ENCODE assay signal across 31 cellular contexts in the genomic region with DNA sequence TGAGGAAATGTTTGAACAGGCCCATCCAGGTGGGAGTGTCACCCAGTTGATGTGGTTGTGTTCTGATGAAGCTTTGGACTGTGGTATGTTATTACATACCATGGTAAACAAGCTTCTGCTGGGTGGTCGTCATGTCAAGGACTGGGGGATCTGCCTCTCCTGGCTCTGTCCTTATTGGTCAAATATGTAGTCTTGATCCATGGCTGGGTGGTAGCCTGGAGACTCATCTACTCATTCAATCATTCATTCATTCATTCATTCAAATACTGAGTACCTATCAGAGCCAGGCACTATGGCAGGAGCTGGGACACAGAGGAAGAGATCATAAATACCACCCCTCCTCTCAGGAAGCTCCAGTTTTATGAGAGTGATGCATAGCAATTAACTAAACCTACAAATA.
A peak's percentile ranks its signal among the peaks of the same experiment; 100 is the strongest.
DNase-seq lines count a peak whose midpoint lies in the region; ATAC-seq, FAIRE-seq and TF ChIP-seq lines count a peak whose summit lies in the region.
"Had no signal": no experiment of that assay in that cellular context is flagged by ENCODE, and none has a peak within 500 bp of the region (broad histone marks: within the 10 kb centered on the region; RNA-seq: fewer than 3 reads in every experiment).

No MANE protein-coding gene starts in this region.

- TF ChIP-seq RAD21 in GM12878 (IDR thresholded peaks at IDR 0.05; ENCODE audit: insufficient read depth, low read depth, low read length) (no peak), K562 (CRISPR knock-in tag; conservative IDR thresholded peaks at IDR 0.05 in 1 of 2, IDR thresholded peaks at IDR 0.05 in 1 of 2) (no peak)

- TF ChIP-seq CTCF in GM12878 (IDR thresholded peaks at IDR 0.05 in 2 of 3, conservative IDR thresholded peaks at IDR 0.05 in 1 of 3; ENCODE audit: control insufficient read depth in 2 of 3, extremely low read depth in 1 of 3, insufficient read depth in 1 of 3, low read depth in 3 of 3, low read length in 3 of 3) (no peak), K562 (IDR thresholded peaks at IDR 0.05 in 2 of 3, conservative IDR thresholded peaks at IDR 0.05 in 1 of 3; ENCODE audit: insufficient read depth in 2 of 3, low read depth in 1 of 3, low read length in 3 of 3) (no peak)

- H3K27ac ChIP-seq in GM12878 (ENCODE audit: control insufficient read depth, insufficient read depth) (no peak overlapping the region), K562 (ENCODE audit: extremely low read depth, low read depth, low read length) (no peak overlapping the region)
- H3K27ac ChIP-seq: 22Rv1; A549; BLaER1; BLaER1 treated with 17β-estradiol and CSF1 and Interleukin-3, amounts not matched to agents 10 nM and 100 nM; C4-2B had no signal

- CTCF ChIA-PET in GM12878 (lab: Yijun Ruan, JAX) (interaction anchor here (1.4 kb wide), 1 partner anchor 219 kb away, joined by 3 read pairs; no protein-coding TSS in a partner anchor), K562 (lab: Yijun Ruan, JAX; ENCODE audit: low intra/inter-chr PET ratio) (no interaction called here)

- H4K20me1 ChIP-seq in GM12878 (ENCODE audit: control insufficient read depth, insufficient read depth) (no peaks in the 10 kb centered on the region), K562 (replicated peaks; ENCODE audit: control insufficient read depth, insufficient read depth, low read length) (no peaks in the 10 kb centered on the region)
- H4K20me1 ChIP-seq: BLaER1; BLaER1 treated with 17β-estradiol and CSF1 and Interleukin-3, amounts not matched to agents 10 nM and 100 nM had no signal

- POLR2A ChIA-PET in GM12878 (lab: Charles Lee): no interaction called here
- POLR2A ChIA-PET in K562 (lab: Yijun Ruan, JAX): no interaction called here

- H3K79me2 ChIP-seq in GM12878 (ENCODE audit: control insufficient read depth, insufficient read depth, low read length) (no peaks in the 10 kb centered on the region), K562 (ENCODE audit: control insufficient read depth, insufficient read depth, low read length) (no peaks in the 10 kb centered on the region)

- 86% methylated on average over 1 of the region's 1 CpG for WGBS in GM12878 (ENCODE audit: insufficient coverage, insufficient replicate concordance, low lambda C conversion rate, missing lambda C conversion rate)
- 0% methylated on average over 1 of the region's 1 CpG for WGBS in K562 (ENCODE audit: insufficient coverage, low coverage, missing lambda C conversion rate)

- H3K9me1 ChIP-seq in K562 (ENCODE audit: control insufficient read depth, insufficient read depth, low read length): no peaks in the 10 kb centered on the region

- TF ChIP-seq POLR2A in GM12878 (IDR thresholded peaks at IDR 0.05; ENCODE audit: low read depth, low read length) (no peak), K562 (conservative IDR thresholded peaks at IDR 0.05) (no peak)

- no peak overlapping the region for H3K4me3 ChIP-seq in GM12878
- H3K4me3 ChIP-seq in K562: no peak overlapping the region
- H3K4me3 ChIP-seq: A549; BLaER1; BLaER1 treated with 17β-estradiol and CSF1 and Interleukin-3, amounts not matched to agents 10 nM and 100 nM had no signal

- ATAC-seq in GM12878: no peak
- no peak for ATAC-seq in K562
- no peak for ATAC-seq in HG02970 (IDR thresholded peaks at IDR 0.05; ENCODE audit: low FRiP score, unreplicated experiment)
- ATAC-seq: A549; CD8-positive, alpha-beta T cell had no signal

- no peaks in the 10 kb centered on the region for H3K27me3 ChIP-seq in GM12878 (replicated peaks in 1 of 2; ENCODE audit: control insufficient read depth in 2 of 2, insufficient read depth in 2 of 2, low read length in 1 of 2)
- peaks cover 0 to 11% of the 10 kb centered on the region in 2 experiments; a peak in 2 of 5 replicates for H3K27me3 ChIP-seq in K562 (ENCODE audit: control insufficient read depth in 2 of 2, insufficient read depth in 2 of 2, low read length in 2 of 2)
- H3K27me3 ChIP-seq: BE2C; BLaER1; BLaER1 treated with 17β-estradiol and CSF1 and Interleukin-3, amounts not matched to agents 10 nM and 100 nM had no signal

- RAD21 ChIA-PET in GM12878 (lab: Charles Lee; ENCODE audit: unreplicated experiment): no interaction called here

- no peak overlapping the region for H3K9ac ChIP-seq in GM12878 (ENCODE audit: control insufficient read depth, insufficient read depth, low read length)
- H3K9ac ChIP-seq in K562 (ENCODE audit: insufficient read depth in 1 of 2, low read depth in 2 of 2, low read length in 2 of 2): no peak overlapping the region
- H3K9ac ChIP-seq: BLaER1; BLaER1 treated with 17β-estradiol and CSF1 and Interleukin-3, amounts not matched to agents 10 nM and 100 nM had no signal

- TF ChIP-seq EP300 in GM12878 (IDR thresholded peaks at IDR 0.05; ENCODE audit: borderline replicate concordance in 1 of 2, control insufficient read depth in 1 of 2, low read depth in 2 of 2, low read length in 2 of 2): no peak
- no peak for TF ChIP-seq EP300 in K562 (IDR thresholded peaks at IDR 0.05; ENCODE audit: low read length)

- BruUV-seq in GM12878 (replicated peaks; lab: Mats Ljungman, UMichigan) (no TSS peak), K562 (replicated peaks; lab: Mats Ljungman, UMichigan) (no TSS peak)

- intact Hi-C loops in GM12878 (cut with micrococcal nuclease; ENCODE audit: unreplicated experiment) (no loop called here), K562 (cut with micrococcal nuclease) (no loop called here)

- SMC1A ChIA-PET in GM12878 (lab: Charles Lee; ENCODE audit: uncharacterized antibody, unreplicated experiment): no interaction called here

- in situ Hi-C loops in GM12878 (cut with MboI): no loop called here
- in situ Hi-C loops in K562 (cut with MboI): no loop called here

- no peaks in the 10 kb centered on the region for H3K9me3 ChIP-seq in GM12878 (replicated peaks; ENCODE audit: control insufficient read depth, insufficient read depth, low read length)
- no peaks in the 10 kb centered on the region for H3K9me3 ChIP-seq in K562 (replicated peaks; ENCODE audit: control insufficient read depth, insufficient read depth, low read depth, low read length)
- H3K9me3 ChIP-seq: A549; BE2C; BLaER1; BLaER1 treated with 17β-estradiol and CSF1 and Interleukin-3, amounts not matched to agents 10 nM and 100 nM; Caco-2 had no signal

- no peak for DNase-seq in GM12878 (ENCODE audit: low read depth, low spot score)
- no peak for DNase-seq in K562 (ENCODE audit: extremely low read depth in 1 of 4, low spot score in 3 of 4)
- no peak for DNase-seq in stimulated activated CD4-positive, alpha-beta T cell treated with anti-CD3 and anti-CD28 coated beads, Interleukin-2, amount 100 ng/mL, for 24 hours
- DNase-seq: 8988T; ACHN; AML-193; BE2C; C1 segment of cervical spinal cord; Caco-2; Calu3; CD4-positive, alpha-beta memory T cell; CD4-positive, alpha-beta T cell; CD4-positive, CD25-positive, alpha-beta regulatory T cell; CD8-positive, alpha-beta memory T cell; CD8-positive, alpha-beta T cell; COR-L47; DMS 273 treated with DMSO at 0.1 percent for 48 hours; DMS153; DMS53; DMS79; DMS79 treated with DMSO at 0.1 percent for 48 hours; DND-41; EL had no signal

- no peaks in the 10 kb centered on the region for H3K36me3 ChIP-seq in GM12878 (ENCODE audit: control insufficient read depth in 2 of 2, insufficient read depth in 2 of 2, low read length in 1 of 2)
- H3K36me3 ChIP-seq in K562 (ENCODE audit: control insufficient read depth, insufficient read depth, low read length): no peaks in the 10 kb centered on the region
- H3K36me3 ChIP-seq: BE2C; BLaER1; BLaER1 treated with 17β-estradiol and CSF1 and Interleukin-3, amounts not matched to agents 10 nM and 100 nM had no signal

- FAIRE-seq in GM12878 (lab: Jason Lieb, UNC): no peak
- FAIRE-seq in K562 (lab: Jason Lieb, UNC): no peak
- FAIRE-seq: A204.1, A549, D721Med had no signal

- H3K4me1 ChIP-seq in GM12878 (ENCODE audit: control insufficient read depth, insufficient read depth, low read length) (no peaks in the 10 kb centered on the region), K562 (replicated peaks in 1 of 2; ENCODE audit: control insufficient read depth in 2 of 2, insufficient read depth in 2 of 2, low read length in 2 of 2) (no peaks in the 10 kb centered on the region)
- H3K4me1 ChIP-seq: A549; BE2C; BLaER1; BLaER1 treated with 17β-estradiol and CSF1 and Interleukin-3, amounts not matched to agents 10 nM and 100 nM; Caco-2 had no signal

- no peak overlapping the region for H2AFZ ChIP-seq in GM12878 (ENCODE audit: control insufficient read depth, low read depth, low read length)
- H2AFZ ChIP-seq in K562 (ENCODE audit: low read depth, low read length): no peak overlapping the region

- no peak overlapping the region for H3K4me2 ChIP-seq in GM12878 (ENCODE audit: control insufficient read depth, insufficient read depth)
- no peak overlapping the region for H3K4me2 ChIP-seq in K562 (ENCODE audit: insufficient read depth, low read length)
- H3K4me2 ChIP-seq: A549; BLaER1; BLaER1 treated with 17β-estradiol and CSF1 and Interleukin-3, amounts not matched to agents 10 nM and 100 nM had no signal

TF ChIP-seq in GM12878, 131 proteins besides CTCF, POLR2A, EP300 and RAD21:
- no peak for TF ChIP-seq CHD4 (IDR thresholded peaks at IDR 0.05)
- TF ChIP-seq ZNF24 (IDR thresholded peaks at IDR 0.05): peak; percentile 56; the same call in 1 of the 2 replicates

TF ChIP-seq in K562, 482 proteins besides CTCF, POLR2A, EP300 and RAD21:
- TF ChIP-seq OTX1 (CRISPR knock-in tag; IDR thresholded peaks at IDR 0.05) (no peak), ZNF24 (IDR thresholded peaks at IDR 0.05) (peak; percentile 50; the same call in 1 of the 2 replicates)
